Comparison of ENCODE assay signal across 19 cellular contexts in genomic region chr12:19167708-19168107, GRCh38.
"Had no signal": no experiment of that assay in that cellular context is flagged by ENCODE, and none has a peak within 500 bp of the region (broad histone marks: within the 10 kb centered on the region; RNA-seq: fewer than 3 reads in every experiment).

No MANE protein-coding gene starts in this region.

- H3K27me3 Mint-ChIP-seq: dendritic cell treated with granulocyte-macrophage colony-stimulating factor and Interleukin-4, amounts not matched to agents 40 ng/mL and 50 ng/mL, for 4 days; naive B cell; natural killer cell treated with Interleukin-12 subunit alpha and Interleukin-12 subunit beta and Interleukin-15 and Interleukin-18, amount 100 ng/mL, for 72 hours; stimulated activated memory B cell treated with anti-CD40 and anti-IgM and Interleukin-4, amounts not matched to agents 10 μg/mL and 1 μg/mL and 100 μg/mL, for 72 hours; stimulated activated naive CD8-positive, alpha-beta T cell treated with anti-CD3 and anti-CD28 coated beads, Interleukin-15, Interleukin-2, amounts not matched to agents 100 ng/mL and 50 ng/mL, for 24 hours had no signal

- DNase-seq: effector memory CD4-positive, alpha-beta T cell; foreskin keratinocyte; heart left ventricle; hippocampal formation; mesenchymal stem cell; mucosa of descending colon; naive B cell; right cardiac atrium; sigmoid colon; stimulated activated CD4-positive, alpha-beta T cell treated with anti-CD3 and anti-CD28 coated beads, Interleukin-2, amount 100 ng/mL, for 24 hours; stimulated activated CD4-positive, alpha-beta T cell treated with anti-CD3 and anti-CD28 coated beads, Interleukin-4, amount 100 ng/mL, for 24 hours; transverse colon had no signal

- H3K4me3 Mint-ChIP-seq: dendritic cell treated with granulocyte-macrophage colony-stimulating factor and Interleukin-4, amounts not matched to agents 40 ng/mL and 50 ng/mL, for 4 days; mesothelial cell of epicardium; naive B cell; natural killer cell treated with Interleukin-12 subunit alpha and Interleukin-12 subunit beta and Interleukin-15 and Interleukin-18, amount 100 ng/mL, for 72 hours; neural progenitor cell; stimulated activated memory B cell treated with anti-CD40 and anti-IgM and Interleukin-4, amounts not matched to agents 10 μg/mL and 1 μg/mL and 100 μg/mL, for 72 hours; stimulated activated naive CD8-positive, alpha-beta T cell treated with anti-CD3 and anti-CD28 coated beads, Interleukin-15, Interleukin-2, amounts not matched to agents 100 ng/mL and 50 ng/mL, for 24 hours had no signal

- H3K4me1 Mint-ChIP-seq: naive B cell; stimulated activated memory B cell treated with anti-CD40 and anti-IgM and Interleukin-4, amounts not matched to agents 10 μg/mL and 1 μg/mL and 100 μg/mL, for 72 hours had no signal

- H3K36me3 Mint-ChIP-seq: naive B cell; natural killer cell treated with Interleukin-12 subunit alpha and Interleukin-12 subunit beta and Interleukin-15 and Interleukin-18, amount 100 ng/mL, for 72 hours; stimulated activated memory B cell treated with anti-CD40 and anti-IgM and Interleukin-4, amounts not matched to agents 10 μg/mL and 1 μg/mL and 100 μg/mL, for 72 hours had no signal

- ATAC-seq: foreskin keratinocyte; gastroesophageal sphincter; natural killer cell treated with Interleukin-12 subunit alpha and Interleukin-12 subunit beta and Interleukin-15 and Interleukin-18, amount 100 ng/mL, for 72 hours; right cardiac atrium; stimulated activated memory B cell treated with anti-CD40 and anti-IgM and Interleukin-4, amounts not matched to agents 10 μg/mL and 1 μg/mL and 100 μg/mL, for 72 hours had no signal

- H3K27ac Mint-ChIP-seq: dendritic cell treated with granulocyte-macrophage colony-stimulating factor and Interleukin-4, amounts not matched to agents 40 ng/mL and 50 ng/mL, for 4 days; mesothelial cell of epicardium; naive B cell; natural killer cell treated with Interleukin-12 subunit alpha and Interleukin-12 subunit beta and Interleukin-15 and Interleukin-18, amount 100 ng/mL, for 72 hours; stimulated activated memory B cell treated with anti-CD40 and anti-IgM and Interleukin-4, amounts not matched to agents 10 μg/mL and 1 μg/mL and 100 μg/mL, for 72 hours; stimulated activated naive CD8-positive, alpha-beta T cell treated with anti-CD3 and anti-CD28 coated beads, Interleukin-15, Interleukin-2, amounts not matched to agents 100 ng/mL and 50 ng/mL, for 24 hours had no signal

- H3K9me3 Mint-ChIP-seq: dendritic cell treated with granulocyte-macrophage colony-stimulating factor and Interleukin-4, amounts not matched to agents 40 ng/mL and 50 ng/mL, for 4 days; naive B cell; natural killer cell treated with Interleukin-12 subunit alpha and Interleukin-12 subunit beta and Interleukin-15 and Interleukin-18, amount 100 ng/mL, for 72 hours had no signal
